In genomic region chr6:145824344-145824743, GRCh38 we compare ENCODE assay signal across 27 cellular contexts.
"Had no signal": no experiment of that assay in that cellular context is flagged by ENCODE, and none has a peak within 500 bp of the region (broad histone marks: within the 10 kb centered on the region; RNA-seq: fewer than 3 reads in every experiment).

No MANE protein-coding gene starts in this region.

- H3K9ac ChIP-seq: neural progenitor cell, parathyroid adenoma had no signal

- DNase-seq: islet precursor cell; left ventricle myocardium inferior; mesendoderm; naive B cell; natural killer cell; nephron progenitor cell; occipital lobe; retina; right cardiac atrium; stimulated activated CD4-positive, alpha-beta T cell treated with anti-CD3 and anti-CD28 coated beads, Interleukin-12 subunit alpha, Interleukin-12 subunit beta, amount 100 ng/mL, for 4 hours; stimulated activated CD4-positive, alpha-beta T cell treated with anti-CD3 and anti-CD28 coated beads, Interleukin-15, amount 100 ng/mL, for 24 hours; stimulated activated CD4-positive, alpha-beta T cell treated with anti-CD3 and anti-CD28 coated beads, Interleukin-2, amount 100 ng/mL, for 24 hours; stimulated activated CD4-positive, alpha-beta T cell treated with anti-CD3 and anti-CD28 coated beads, Interleukin-4, amount 100 ng/mL, for 1 hour; stimulated activated naive B cell treated with anti-CD40 and anti-IgM and Interleukin-4, amounts not matched to agents 10 μg/mL and 1 μg/mL and 100 μg/mL, for 72 hours; stimulated activated naive CD8-positive, alpha-beta T cell treated with anti-CD3 and anti-CD28 coated beads, Interleukin-15, Interleukin-2, amounts not matched to agents 100 U/mL and 50 U/mL, for 24 hours; stomach; testis; thyroid gland; transverse colon; upper lobe of left lung had no signal

- H3K36me3 ChIP-seq: left ventricle myocardium inferior, neural progenitor cell, neutrophil, stomach, thyroid gland, transverse colon, upper lobe of left lung, vagina had no signal

- H3K9me3 ChIP-seq: left ventricle myocardium inferior, neutrophil, stomach, testis, thyroid gland, transverse colon, upper lobe of left lung, vagina had no signal

- ATAC-seq: natural killer cell; right cardiac atrium; sciatic nerve; stimulated activated naive B cell treated with anti-CD40 and anti-IgM and Interleukin-4, amounts not matched to agents 10 μg/mL and 1 μg/mL and 100 μg/mL, for 72 hours; stimulated activated naive CD8-positive, alpha-beta T cell treated with anti-CD3 and anti-CD28 coated beads, Interleukin-15, Interleukin-2, amounts not matched to agents 100 U/mL and 50 U/mL, for 24 hours had no signal

- H3K27me3 ChIP-seq: neural progenitor cell, neutrophil, stomach, testis, thyroid gland, transverse colon, upper lobe of left lung, vagina had no signal

- H3K4me2 ChIP-seq: neural progenitor cell had no signal

- H3K4me1 ChIP-seq: neural progenitor cell, parathyroid adenoma, stomach, testis, thyroid gland, transverse colon, vagina had no signal

- H2AFZ ChIP-seq: neural progenitor cell, parathyroid adenoma had no signal

- H3K4me3 ChIP-seq: left ventricle myocardium inferior, lung, neural progenitor cell, skin epidermis, stomach, testis, thyroid gland, transverse colon, upper lobe of left lung, vagina had no signal

- H3K27ac ChIP-seq: left ventricle myocardium inferior, neural progenitor cell, neutrophil, parathyroid adenoma, skin epidermis, stomach, testis, thyroid gland, transverse colon, vagina had no signal
